Comparison of ENCODE assay signal across 8 cellular contexts in the genomic region with DNA sequence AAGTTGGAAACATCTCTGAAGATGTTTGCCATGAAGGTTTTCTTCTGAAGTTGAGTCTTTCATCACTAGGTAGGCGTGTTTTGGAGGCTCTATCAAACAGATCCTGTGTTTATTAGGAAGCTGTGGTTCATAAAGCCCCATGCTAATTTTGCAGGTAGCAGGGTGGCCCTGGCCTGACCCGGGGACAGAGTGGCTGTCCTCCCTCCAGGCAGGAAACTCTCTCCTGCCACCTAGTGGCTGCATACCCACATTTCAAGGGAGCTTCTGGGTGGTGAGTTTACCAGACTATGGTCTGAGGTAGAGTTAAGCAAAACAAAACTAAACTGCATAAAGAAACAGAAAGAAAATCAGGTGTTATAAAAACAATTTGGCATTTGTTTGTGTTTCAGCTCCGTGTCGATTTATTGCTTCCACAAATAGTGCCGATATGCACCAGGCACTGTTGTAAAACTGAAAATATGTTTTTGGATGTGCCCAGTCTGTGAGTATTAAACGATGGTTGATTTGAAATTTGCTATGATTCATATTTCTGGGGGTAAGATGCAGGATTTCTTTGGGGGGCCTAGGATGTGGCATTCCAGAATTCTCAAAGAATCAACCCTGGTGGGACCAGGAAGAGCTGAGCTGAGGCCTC. TPM values are rescaled to one million over a fixed set of nuclear protein-coding genes. Genes with fewer than 3 reads are reported as not detected.
DNase-seq lines count a peak whose midpoint lies in the region; ATAC-seq and TF ChIP-seq lines count a peak whose summit lies in the region.

No MANE protein-coding gene starts in this region.

- WGBS in psoas muscle, 3 donors = 46 to 50% (median 49%) methylated on average over 6 of the region's 6 CpGs

- DNase-seq in activated T-cell treated with anti-CD3 and anti-CD28 coated beads for 24 hours (ENCODE audit: low read depth) (peak; percentile 70), fibroblast of villous mesenchyme (ENCODE audit: low read depth) (peak; percentile 28), psoas muscle (peak in 1 of 2 donors; percentile 18), kidney glomerular epithelial cell (lab: John Stamatoyannopoulos, UW) (no peak), NCI-H187 (lab: John Stamatoyannopoulos, UW) (no peak)

- H3F3A ChIP-seq in OCI-LY1 (ENCODE audit: insufficient read depth, low read length) = no peaks in the 10 kb centered on the region

- no peaks in the 10 kb centered on the region for H3K9me3 ChIP-seq in OCI-LY1 (ENCODE audit: low read length)
- H3K9me3 ChIP-seq in psoas muscle = no peaks in the 10 kb centered on the region

- H3K79me2 ChIP-seq in OCI-LY1 (ENCODE audit: insufficient read depth, low read length) = no peaks in the 10 kb centered on the region

- H3K9ac ChIP-seq in OCI-LY1 (ENCODE audit: low read length) = no peak overlapping the region

- no peak overlapping the region for H3K27ac ChIP-seq in OCI-LY1 (ENCODE audit: low read depth, low read length, poor library complexity, severe bottlenecking)
- H3K27ac ChIP-seq in psoas muscle = no peak overlapping the region

- no peaks in the 10 kb centered on the region for H4K20me1 ChIP-seq in OCI-LY1 (ENCODE audit: insufficient read depth, low read length)

- no peak overlapping the region for H3K4me2 ChIP-seq in OCI-LY1 (ENCODE audit: low read length)

- H3K4me1 ChIP-seq in OCI-LY1 (ENCODE audit: insufficient read depth, low read length, severe bottlenecking) (no peaks in the 10 kb centered on the region), psoas muscle (no peaks in the 10 kb centered on the region)

- H3K36me3 ChIP-seq in OCI-LY1 (ENCODE audit: insufficient read depth, low read length) = no peaks in the 10 kb centered on the region
- H3K36me3 ChIP-seq in psoas muscle (ENCODE audit: insufficient read depth in 1 of 2, low read depth in 1 of 2) = no peaks in the 10 kb centered on the region

- intact Hi-C loops in psoas muscle (cut with DNase I) = loop anchor here in 1 of 2 donors (5.0 kb wide), 1 partner anchor 138 kb away; no protein-coding TSS in a partner anchor

- TF ChIP-seq CTCF in GM12872 (IDR thresholded peaks at IDR 0.05; ENCODE audit: insufficient read depth, low read depth, low read length) (peak; percentile 87), OCI-LY1 (IDR thresholded peaks at IDR 0.05; ENCODE audit: low read length) (peak; percentile 78), fibroblast of villous mesenchyme (IDR thresholded peaks at IDR 0.05; ENCODE audit: insufficient read depth, low read depth, low read length) (peak; percentile 87), psoas muscle (IDR thresholded peaks at IDR 0.05) (peak; percentile 63)

- ATAC-seq in HG02678 (IDR thresholded peaks at IDR 0.05; ENCODE audit: unreplicated experiment) = peak; percentile 70
- peak in 1 of 4 donors; percentile 60 for ATAC-seq in psoas muscle

- no peak overlapping the region for H3K4me3 ChIP-seq in OCI-LY1 (ENCODE audit: low read depth, low read length, poor library complexity, severe bottlenecking)
- no peak overlapping the region for H3K4me3 ChIP-seq in fibroblast of villous mesenchyme (ENCODE audit: low read depth, low read length)
- no peak overlapping the region for H3K4me3 ChIP-seq in psoas muscle

- H2AFZ ChIP-seq in OCI-LY1 (ENCODE audit: low read length) = no peak overlapping the region

- H3K9me2 ChIP-seq in OCI-LY1 (ENCODE audit: low read depth, low read length) = no peaks in the 10 kb centered on the region

- H3K27me3 ChIP-seq in OCI-LY1 (ENCODE audit: insufficient read depth, low read length) (no peaks in the 10 kb centered on the region), psoas muscle (ENCODE audit: insufficient read depth in 3 of 3, low read length in 2 of 3) (no peaks in the 10 kb centered on the region)

RNA-seq across cellular contexts. Expression of a gene that starts 26.0 kb away (rescaled TPM):
- total RNA-seq in fibroblast of villous mesenchyme (0.32 TPM in 1 of 2 replicates, not detected in the other), psoas muscle (not detected)
- not detected for polyA plus RNA-seq in psoas muscle

RNA-seq across cellular contexts. Expression of a gene that starts 48.4 kb away (rescaled TPM):
- 2.6 TPM in 2 replicates for total RNA-seq in fibroblast of villous mesenchyme
- total RNA-seq in psoas muscle = under 1 TPM in 3 of 4 donors, not detected in 1; 0.25 to 0.42 (median 0.28) TPM
- under 1 TPM; 0.06 to 0.38 (median 0.25) TPM for polyA plus RNA-seq in psoas muscle

Comparison
In these comparisons a context has a peak if more than half of its experiments do, and no peak if none do; other contexts are left out.
1. DNase-seq: peak in activated T-cell treated with anti-CD3 and anti-CD28 coated beads for 24 hours (single experiment) and fibroblast of villous mesenchyme (single experiment); none in kidney glomerular epithelial cell (single experiment) and NCI-H187 (0 of 2).
2. Peak in every context shown above with its lines, with median percentiles within 50 percentile points of each other: CTCF ChIP-seq.